Comparison of ENCODE assay signal across 8 cellular contexts in the genomic region with DNA sequence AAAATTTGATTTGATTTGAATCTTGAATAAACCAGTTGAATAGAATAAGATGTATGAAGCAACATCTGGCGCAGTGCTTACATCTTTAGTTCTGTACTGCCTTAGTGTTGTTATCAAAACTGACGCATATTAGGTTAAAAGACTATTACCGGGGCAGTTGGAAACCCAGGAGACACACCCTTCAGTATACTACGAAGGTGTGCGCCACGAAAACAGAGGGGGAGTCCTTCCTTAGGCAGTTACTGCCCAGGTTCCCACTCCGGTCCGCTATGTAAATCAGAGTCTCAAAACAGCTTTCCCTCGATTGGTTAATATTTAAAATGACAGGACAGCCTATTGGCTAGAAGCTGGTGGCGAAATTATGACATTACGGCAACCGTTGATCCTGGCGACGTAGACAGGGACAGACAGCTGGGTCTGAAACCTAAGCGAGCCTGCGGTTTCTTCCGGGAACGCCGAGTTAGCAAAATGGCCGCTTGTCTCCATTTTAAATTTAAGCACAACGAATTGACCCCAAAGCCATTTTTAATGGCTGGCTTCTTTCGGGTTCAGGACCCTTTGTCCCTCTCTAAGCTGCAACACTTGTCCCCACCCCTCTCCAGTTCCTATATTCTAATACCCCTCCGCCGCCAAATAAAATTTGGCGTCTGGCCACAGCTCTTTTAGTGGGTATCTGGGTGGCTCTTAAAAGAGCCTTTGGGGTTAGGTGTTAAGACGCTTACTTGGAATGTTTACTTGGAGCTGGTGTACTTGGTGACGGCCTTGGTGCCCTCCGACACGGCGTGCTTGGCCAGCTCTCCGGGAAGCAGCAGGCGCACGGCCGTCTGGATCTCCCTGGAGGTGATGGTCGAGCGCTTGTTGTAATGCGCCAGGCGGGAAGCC. TPM values are rescaled to one million over a fixed set of nuclear protein-coding genes. Genes with fewer than 3 reads are reported as not detected.
DNase-seq lines count a peak whose midpoint lies in the region; ATAC-seq and TF ChIP-seq lines count a peak whose summit lies in the region.

No MANE protein-coding gene starts in this region.

- H3K27me3 ChIP-seq in vagina: no peaks in the 10 kb centered on the region

- H3K4me3 ChIP-seq in astrocyte of the cerebellum (ENCODE audit: low read depth, low read length): peak overlapping the region; percentile 98
- H3K4me3 ChIP-seq in vagina: peak overlapping the region; percentile 79 to 95

- no peaks in the 10 kb centered on the region for H3K36me3 ChIP-seq in vagina

- in situ Hi-C loops in astrocyte of the cerebellum (cut with HindIII; ENCODE audit: low sequenced_read_pairs): no loop called here

- peaks cover 17% of the 10 kb centered on the region for H3K4me1 ChIP-seq in vagina

- ATAC-seq in GM18505 (IDR thresholded peaks at IDR 0.05; ENCODE audit: unreplicated experiment) (peak; percentile 55), HG02973 (IDR thresholded peaks at IDR 0.05; ENCODE audit: unreplicated experiment) (peak; percentile 41)

- intact Hi-C loops in vagina (cut with DNase I): loop anchor here (5.0 to 10.0 kb wide), 2 partner anchors 49 to 1562 kb away; no protein-coding TSS in a partner anchor

- peak overlapping the region; percentile 89 for H3K27ac ChIP-seq in vagina

- DNase-seq in NCI-H2029 (lab: John Stamatoyannopoulos, UW) (peak; percentile 100), T-helper 9 cell (peak; percentile 76), astrocyte of the cerebellum (ENCODE audit: low read depth) (peak; percentile 92), hepatic stellate cell (ENCODE audit: low spot score) (peak; percentile 89), putamen (ENCODE audit: low spot score) (peak; percentile 98), vagina (ENCODE audit: extremely low spot score in 2 of 2) (peak in 1 of 2 donors; percentile 99)

- TF ChIP-seq POLR2A in GM18505 (IDR thresholded peaks at IDR 0.05; ENCODE audit: borderline replicate concordance, extremely low read depth, insufficient read depth, insufficient read length): peak; percentile 96
- TF ChIP-seq POLR2A in vagina (IDR thresholded peaks at IDR 0.05): peak in 1 of 2 donors; percentile 82

- TF ChIP-seq CTCF in astrocyte of the cerebellum (IDR thresholded peaks at IDR 0.05; ENCODE audit: low read depth, low read length, missing control alignments): no peak
- TF ChIP-seq CTCF in vagina (IDR thresholded peaks at IDR 0.05): no peak

- H3K9me3 ChIP-seq in vagina: no peaks in the 10 kb centered on the region

RNA-seq across cellular contexts. Expression of a gene that starts 35.8 kb away (rescaled TPM):
- 7.6 TPM for total RNA-seq in vagina
